Comparison of ENCODE assay signal across 21 cellular contexts in genomic region chr9:98289811-98290210, GRCh38.
"Had no signal": no experiment of that assay in that cellular context is flagged by ENCODE, and none has a peak within 500 bp of the region (broad histone marks: within the 10 kb centered on the region; RNA-seq: fewer than 3 reads in every experiment).

No MANE protein-coding gene starts in this region.

- H3K27ac ChIP-seq: foreskin keratinocyte, neutrophil, psoas muscle had no signal

- DNase-seq: cerebellar nuclear complex; erythroblast; foreskin keratinocyte; head of caudate nucleus; kidney; left cardiac atrium; left ventricle myocardium superior; mucosa of descending colon; naive thymus-derived CD8-positive, alpha-beta T cell; psoas muscle; stimulated activated CD4-positive, alpha-beta T cell treated with anti-CD3 and anti-CD28 coated beads, Interleukin-2, amount 100 ng/mL, for 48 hours; stimulated activated naive CD4-positive, alpha-beta T cell treated with Interleukin-2 at 50 U/mL for 16 hours; trophoblast cell had no signal

- H2AFZ ChIP-seq: hepatocyte had no signal

- H3K4me3 ChIP-seq: hepatocyte, lung, mucosa of descending colon, psoas muscle, smooth muscle cell had no signal

- H3K9me3 ChIP-seq: mucosa of descending colon, neutrophil, psoas muscle had no signal

- H3K9me3 Mint-ChIP-seq: dendritic cell treated with granulocyte-macrophage colony-stimulating factor and Interleukin-4, amounts not matched to agents 40 ng/mL and 50 ng/mL, for 4 days; naive thymus-derived CD8-positive, alpha-beta T cell had no signal

- H3K36me3 Mint-ChIP-seq: naive thymus-derived CD8-positive, alpha-beta T cell had no signal

- H3K27me3 ChIP-seq: hepatocyte had no signal

- H3K4me3 Mint-ChIP-seq: dendritic cell treated with granulocyte-macrophage colony-stimulating factor and Interleukin-4, amounts not matched to agents 40 ng/mL and 50 ng/mL, for 4 days; naive thymus-derived CD8-positive, alpha-beta T cell had no signal

- H3K36me3 ChIP-seq: neutrophil had no signal

- ATAC-seq: foreskin keratinocyte; left cardiac atrium; left ventricle myocardium superior; naive thymus-derived CD8-positive, alpha-beta T cell; psoas muscle had no signal

- H3K4me2 ChIP-seq: hepatocyte, smooth muscle cell had no signal

- H3K4me1 Mint-ChIP-seq: naive thymus-derived CD8-positive, alpha-beta T cell had no signal

- FAIRE-seq: colon, endothelial cell of umbilical vein, kidney, urothelium cell line had no signal

- H3K4me1 ChIP-seq: foreskin keratinocyte, psoas muscle had no signal

- H3K27ac Mint-ChIP-seq: dendritic cell treated with granulocyte-macrophage colony-stimulating factor and Interleukin-4, amounts not matched to agents 40 ng/mL and 50 ng/mL, for 4 days; naive thymus-derived CD8-positive, alpha-beta T cell had no signal
